In genomic region chr22:42369250-42370041, GRCh38 we compare ENCODE assay signal across 1 cellular context.
A peak's percentile ranks its signal among the peaks of the same experiment; 100 is the strongest.
TF ChIP-seq lines count a peak whose summit lies in the region.

No MANE protein-coding gene starts in this region.

TF ChIP-seq in GM12878, 131 proteins besides CTCF, POLR2A, EP300 and RAD21 (continued from another document):
- no peak for TF ChIP-seq ZBTB11 (CRISPR knock-in tag; IDR thresholded peaks at IDR 0.05)
- TF ChIP-seq HSF1 (IDR thresholded peaks at IDR 0.05; ENCODE audit: low read depth, low read length): no peak
- no peak for TF ChIP-seq HCFC1 (IDR thresholded peaks at IDR 0.05; ENCODE audit: low read length)
- no peak for TF ChIP-seq CREB1 (IDR thresholded peaks at IDR 0.05; ENCODE audit: low read depth)
- no peak for TF ChIP-seq NFIC (IDR thresholded peaks at IDR 0.05; ENCODE audit: low read depth, low read length)
- TF ChIP-seq GATAD2B (conservative IDR thresholded peaks at IDR 0.05; ENCODE audit: low read depth): no peak
- no peak for TF ChIP-seq PRDM15 (CRISPR knock-in tag; IDR thresholded peaks at IDR 0.05)
- TF ChIP-seq SP1 (IDR thresholded peaks at IDR 0.05; ENCODE audit: low read depth, low read length): peak; percentile 75
- 0 out of 2 replicates have a peak, but pooled peaks have one; percentile 9 for TF ChIP-seq SMC3 (IDR thresholded peaks at IDR 0.05; ENCODE audit: borderline replicate concordance, low read length)
- TF ChIP-seq RAD51 (IDR thresholded peaks at IDR 0.05): peak; percentile 73; the same call in 1 of the 2 replicates
- peak; percentile 40 for TF ChIP-seq SMAD1 (IDR thresholded peaks at IDR 0.05; ENCODE audit: low read depth, partially characterized antibody)
- peak; percentile 61 for TF ChIP-seq NBN (IDR thresholded peaks at IDR 0.05)
- no peak for TF ChIP-seq POLR2AphosphoS2 (IDR thresholded peaks at IDR 0.05; ENCODE audit: low read depth, low read length)
- TF ChIP-seq SREBF1 (IDR thresholded peaks at IDR 0.05; ENCODE audit: low read length): no peak
- peak; percentile 18; the same call in 1 of the 2 replicates for TF ChIP-seq LARP7 (IDR thresholded peaks at IDR 0.05)
- no peak; a peak in 1 of 4 replicates for TF ChIP-seq BHLHE40 (IDR thresholded peaks at IDR 0.05; ENCODE audit: borderline replicate concordance in 1 of 2, low read depth in 2 of 2, low read length in 1 of 2)
- TF ChIP-seq HDGF (IDR thresholded peaks at IDR 0.05): 0 out of 2 replicates have a peak, but pooled peaks have one; percentile 62
- no peak for TF ChIP-seq BMI1 (IDR thresholded peaks at IDR 0.05; ENCODE audit: borderline replicate concordance)
- TF ChIP-seq BCL3 (IDR thresholded peaks at IDR 0.05; ENCODE audit: borderline replicate concordance, insufficient read depth, low read depth, low read length, poor library complexity, severe bottlenecking): no peak
